In genomic region chr6:44456070-44456965, GRCh38 we compare ENCODE assay signal across 8 cellular contexts.
DNase-seq lines count a peak whose midpoint lies in the region; ATAC-seq and TF ChIP-seq lines count a peak whose summit lies in the region.

No MANE protein-coding gene starts in this region.

- peak; percentile 72 for DNase-seq in GM13977 (ENCODE audit: low spot score)
- DNase-seq in SW 1271 (lab: John Stamatoyannopoulos, UW), result peak; percentile 9 to 54
- peak; percentile 44 for DNase-seq in cerebellar cortex (ENCODE audit: low spot score)
- DNase-seq in right lobe of liver, result peak in 2 of 3 donors; percentile 40 to 61
- peak; percentile 30 to 41 for DNase-seq in stimulated activated naive CD8-positive, alpha-beta T cell treated with anti-CD3 and anti-CD28 coated beads, Interleukin-15, amount 100 ng/mL, for 72 hours
- no peak for DNase-seq in GF-D8 (lab: John Stamatoyannopoulos, UW)

- ATAC-seq in right lobe of liver, result peak; percentile 90 to 93 (median 91)
- peak; percentile 64 for ATAC-seq in stimulated activated naive CD8-positive, alpha-beta T cell treated with anti-CD3 and anti-CD28 coated beads, Interleukin-15, amount 100 ng/mL, for 72 hours

- no peaks in the 10 kb centered on the region for H3K4me1 Mint-ChIP-seq in stimulated activated naive CD8-positive, alpha-beta T cell treated with anti-CD3 and anti-CD28 coated beads, Interleukin-15, amount 100 ng/mL, for 72 hours

- no peak overlapping the region for H3K4me3 ChIP-seq in BLaER1 treated with 17β-estradiol and CSF1 and Interleukin-3, amounts not matched to agents 10 nM and 100 nM
- H3K4me3 ChIP-seq in right lobe of liver, result no peak overlapping the region

- H3K9me3 Mint-ChIP-seq in stimulated activated naive CD8-positive, alpha-beta T cell treated with anti-CD3 and anti-CD28 coated beads, Interleukin-15, amount 100 ng/mL, for 72 hours, result no peaks in the 10 kb centered on the region

- H4K20me1 ChIP-seq in BLaER1 treated with 17β-estradiol and CSF1 and Interleukin-3, amounts not matched to agents 10 nM and 100 nM, result peaks cover 0 to 8% (median 0%) of the 10 kb centered on the region in 11 experiments; a peak in 2 of 22 replicates

- in situ Hi-C loops in GM13977 (cut with MboI; ENCODE audit: low pct_unique_long_range_greater_than_20kb, low sequenced_read_pairs, unreplicated experiment), result no loop called here

- H3K4me2 ChIP-seq in BLaER1 treated with 17β-estradiol and CSF1 and Interleukin-3, amounts not matched to agents 10 nM and 100 nM, result peak overlapping the region in 6 of 11 experiments; percentile 8 to 60 (median 55); a peak in 12 of 22 replicates

- no peak overlapping the region for H3K9ac ChIP-seq in BLaER1 treated with 17β-estradiol and CSF1 and Interleukin-3, amounts not matched to agents 10 nM and 100 nM

- no peak overlapping the region for H3K27ac ChIP-seq in BLaER1 treated with 17β-estradiol and CSF1 and Interleukin-3, amounts not matched to agents 10 nM and 100 nM
- H3K27ac ChIP-seq in right lobe of liver, result no peak overlapping the region

- no peaks in the 10 kb centered on the region for H3K27me3 ChIP-seq in BLaER1 treated with 17β-estradiol and CSF1 and Interleukin-3, amounts not matched to agents 10 nM and 100 nM
- no peaks in the 10 kb centered on the region for H3K27me3 ChIP-seq in right lobe of liver

- H3K27ac Mint-ChIP-seq in stimulated activated naive CD8-positive, alpha-beta T cell treated with anti-CD3 and anti-CD28 coated beads, Interleukin-15, amount 100 ng/mL, for 72 hours, result no peak overlapping the region

- no peaks in the 10 kb centered on the region for H3K9me3 ChIP-seq in BLaER1 treated with 17β-estradiol and CSF1 and Interleukin-3, amounts not matched to agents 10 nM and 100 nM (replicated peaks in 1 of 11)
- H3K9me3 ChIP-seq in right lobe of liver, result no peaks in the 10 kb centered on the region

- peaks cover 13 to 29% (median 16%) of the 10 kb centered on the region in 11 experiments; a peak in 20 of 22 replicates for H3K36me3 ChIP-seq in BLaER1 treated with 17β-estradiol and CSF1 and Interleukin-3, amounts not matched to agents 10 nM and 100 nM
- no peaks in the 10 kb centered on the region for H3K36me3 ChIP-seq in right lobe of liver

- intact Hi-C loops in right lobe of liver (cut with DNase I), result no loop called here

- 36% methylated on average over 14 of the region's 16 CpGs for WGBS in right lobe of liver (ENCODE audit: insufficient coverage, low coverage, low lambda C conversion rate, missing lambda C conversion rate)

- H3K27me3 Mint-ChIP-seq in stimulated activated naive CD8-positive, alpha-beta T cell treated with anti-CD3 and anti-CD28 coated beads, Interleukin-15, amount 100 ng/mL, for 72 hours, result peaks cover 13% of the 10 kb centered on the region

- TF ChIP-seq CTCF in GM13977 (IDR thresholded peaks at IDR 0.05; ENCODE audit: extremely low read depth, insufficient read depth, missing control alignments) (peak; percentile 83), LNCAP (IDR thresholded peaks at IDR 0.05) (peak; percentile 76), right lobe of liver (IDR thresholded peaks at IDR 0.05) (peak; percentile 66 to 88 (median 87))

- TF ChIP-seq POLR2A in right lobe of liver (IDR thresholded peaks at IDR 0.05), result no peak

- peaks cover 14 to 25% (median 19%) of the 10 kb centered on the region in 10 experiments for H3K4me1 ChIP-seq in BLaER1 treated with 17β-estradiol and CSF1 and Interleukin-3, amounts not matched to agents 10 nM and 100 nM
- H3K4me1 ChIP-seq in right lobe of liver, result no peaks in the 10 kb centered on the region

- no peak overlapping the region for H3K4me3 Mint-ChIP-seq in stimulated activated naive CD8-positive, alpha-beta T cell treated with anti-CD3 and anti-CD28 coated beads, Interleukin-15, amount 100 ng/mL, for 72 hours
